Comparison of ENCODE assay signal across 15 cellular contexts in genomic region chr6:18314317-18314997, GRCh38.
"Had no signal": no experiment of that assay in that cellular context is flagged by ENCODE, and none has a peak within 500 bp of the region (broad histone marks: within the 10 kb centered on the region; RNA-seq: fewer than 3 reads in every experiment).

No MANE protein-coding gene starts in this region.

- H3K4me1 Mint-ChIP-seq: memory B cell had no signal

- H3K4me3 ChIP-seq: colonic mucosa, heart left ventricle, lower lobe of right lung, psoas muscle, sigmoid colon had no signal

- H3K27me3 ChIP-seq: colonic mucosa, heart left ventricle, neutrophil, sigmoid colon had no signal

- DNase-seq: colonic mucosa; dermis blood vessel endothelial cell; heart left ventricle; hippocampal formation; lower lobe of right lung; midbrain; naive thymus-derived CD4-positive, alpha-beta T cell; psoas muscle; sigmoid colon; small intestine; stimulated activated CD4-positive, alpha-beta T cell treated with anti-CD3 and anti-CD28 coated beads, Interleukin-12 subunit alpha, Interleukin-12 subunit beta, amount 100 ng/mL, for 4 hours; stimulated activated naive CD4-positive, alpha-beta T cell treated with Interleukin-2 at 50 U/mL for 16 hours had no signal

- H3K36me3 ChIP-seq: colonic mucosa, heart left ventricle, lower lobe of right lung, neutrophil, sigmoid colon had no signal

- H3K27ac ChIP-seq: colonic mucosa, heart left ventricle, lower lobe of right lung, neutrophil, psoas muscle, sigmoid colon had no signal

- H3K9me3 Mint-ChIP-seq: type B pancreatic cell had no signal

- H3K4me1 ChIP-seq: colonic mucosa, heart left ventricle, lower lobe of right lung, psoas muscle, sigmoid colon had no signal

- H3K36me3 Mint-ChIP-seq: memory B cell; naive thymus-derived CD4-positive, alpha-beta T cell; type B pancreatic cell had no signal

- H3K9me3 ChIP-seq: colonic mucosa, heart left ventricle, lower lobe of right lung, neutrophil, psoas muscle, sigmoid colon had no signal

- H3K27me3 Mint-ChIP-seq: type B pancreatic cell had no signal

- H3K4me3 Mint-ChIP-seq: memory B cell; naive thymus-derived CD4-positive, alpha-beta T cell; type B pancreatic cell had no signal

- ATAC-seq: heart left ventricle; lower lobe of right lung; naive thymus-derived CD4-positive, alpha-beta T cell; psoas muscle had no signal
